20 cellular contexts compared by ENCODE assay signal in the genomic region with DNA sequence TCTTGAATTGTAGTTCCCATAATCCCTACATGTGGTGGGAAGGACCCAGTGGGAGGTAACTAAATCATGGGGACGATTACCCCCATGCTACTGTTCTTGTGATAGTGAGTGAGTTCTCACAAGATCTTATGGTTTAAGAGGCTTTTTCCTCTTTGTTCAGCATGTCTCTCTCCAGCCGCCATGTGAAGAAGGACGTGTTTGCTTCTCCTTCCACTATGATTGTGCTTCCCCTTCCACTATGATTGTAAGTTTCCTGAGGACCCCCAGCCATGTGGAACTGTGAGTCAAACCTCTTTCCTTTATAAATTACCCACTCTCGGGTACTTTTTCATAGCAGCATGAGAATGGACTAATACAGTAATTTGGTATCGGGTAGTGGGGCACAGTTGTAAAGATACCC.
DNase-seq lines count a peak whose midpoint lies in the region; ATAC-seq, FAIRE-seq and TF ChIP-seq lines count a peak whose summit lies in the region.
"Had no signal": no experiment of that assay in that cellular context is flagged by ENCODE, and none has a peak within 500 bp of the region (broad histone marks: within the 10 kb centered on the region; RNA-seq: fewer than 3 reads in every experiment).

No MANE protein-coding gene starts in this region.

- H3K27ac Mint-ChIP-seq in endodermal cell, result no peak overlapping the region
- peak overlapping the region; percentile 34 for H3K27ac Mint-ChIP-seq in stimulated activated naive B cell treated with anti-CD40 and anti-IgM and Interleukin-4, amounts not matched to agents 10 μg/mL and 1 μg/mL and 100 μg/mL, for 72 hours
- H3K27ac Mint-ChIP-seq: B cell; CD4-positive, alpha-beta T cell; CD8-positive, alpha-beta T cell had no signal

- POLR2A ChIA-PET in GM12878 (lab: Charles Lee), result no interaction called here

- H3K4me1 ChIP-seq in GM12878 (ENCODE audit: control insufficient read depth, insufficient read depth, low read length) (no peaks in the 10 kb centered on the region), endodermal cell (ENCODE audit: control insufficient read depth, insufficient read depth, low read length) (no peaks in the 10 kb centered on the region), spleen (peaks cover 0 to 34% (median 6%) of the 10 kb centered on the region in 6 donors)
- H3K4me1 ChIP-seq: BLaER1 treated with 17β-estradiol and CSF1 and Interleukin-3, amounts not matched to agents 10 nM and 100 nM; Caco-2 had no signal

- peaks cover 3% of the 10 kb centered on the region for H3K79me2 ChIP-seq in GM12878 (ENCODE audit: control insufficient read depth, insufficient read depth, low read length)

- TF ChIP-seq CTCF in GM12878 (IDR thresholded peaks at IDR 0.05 in 2 of 3, conservative IDR thresholded peaks at IDR 0.05 in 1 of 3; ENCODE audit: control insufficient read depth in 2 of 3, extremely low read depth in 1 of 3, insufficient read depth in 1 of 3, low read depth in 3 of 3, low read length in 3 of 3), result no peak
- TF ChIP-seq CTCF in endodermal cell (conservative IDR thresholded peaks at IDR 0.05), result no peak
- no peak for TF ChIP-seq CTCF in spleen (IDR thresholded peaks at IDR 0.05 in 8 of 11, conservative IDR thresholded peaks at IDR 0.05 in 3 of 11)

- no peak overlapping the region for H2AFZ ChIP-seq in GM12878 (ENCODE audit: control insufficient read depth, low read depth, low read length)

- TF ChIP-seq EP300 in GM12878 (IDR thresholded peaks at IDR 0.05; ENCODE audit: borderline replicate concordance in 1 of 2, control insufficient read depth in 1 of 2, low read depth in 2 of 2, low read length in 2 of 2), result no peak

- H3K9me3 Mint-ChIP-seq in endodermal cell, result peaks cover 36% of the 10 kb centered on the region
- peaks cover 21 to 23% of the 10 kb centered on the region in 2 donors for H3K9me3 Mint-ChIP-seq in stimulated activated naive B cell treated with anti-CD40 and anti-IgM and Interleukin-4, amounts not matched to agents 10 μg/mL and 1 μg/mL and 100 μg/mL, for 72 hours

- H3K4me1 Mint-ChIP-seq in endodermal cell, result peaks cover 14% of the 10 kb centered on the region
- peaks cover 10 to 19% of the 10 kb centered on the region in 2 donors for H3K4me1 Mint-ChIP-seq in stimulated activated naive B cell treated with anti-CD40 and anti-IgM and Interleukin-4, amounts not matched to agents 10 μg/mL and 1 μg/mL and 100 μg/mL, for 72 hours

- 66% methylated on average over 5 of the region's 5 CpGs for WGBS in GM12878 (ENCODE audit: insufficient coverage, insufficient replicate concordance, low lambda C conversion rate, missing lambda C conversion rate)
- WGBS in endodermal cell (ENCODE audit: insufficient coverage in 1 of 2, insufficient read length in 1 of 2), 2 experiments, result 87 to 92% methylated on average over 3 to 5 of the region's 5 CpGs
- WGBS in spleen, 5 donors, result 88 to 91% (median 89%) methylated on average over 5 of the region's 5 CpGs

- intact Hi-C loops in GM12878 (cut with micrococcal nuclease; ENCODE audit: unreplicated experiment), result no loop called here
- intact Hi-C loops in spleen (cut with DNase I; ENCODE audit: low total_unique reads), result no loop called here

- H3K27me3 Mint-ChIP-seq in endodermal cell (ENCODE audit: insufficient read depth), result no peaks in the 10 kb centered on the region
- H3K27me3 Mint-ChIP-seq in stimulated activated naive B cell treated with anti-CD40 and anti-IgM and Interleukin-4, amounts not matched to agents 10 μg/mL and 1 μg/mL and 100 μg/mL, for 72 hours, result no peaks in the 10 kb centered on the region
- H3K27me3 Mint-ChIP-seq: B cell; CD4-positive, alpha-beta T cell had no signal

- DNase-seq in GM12878 (ENCODE audit: low read depth, low spot score) (no peak), endodermal cell (no peak), spleen (no peak)
- DNase-seq in stimulated activated naive B cell treated with anti-CD40 and anti-IgM and Interleukin-4, amounts not matched to agents 10 μg/mL and 1 μg/mL and 100 μg/mL, for 72 hours, result peak; percentile 2
- DNase-seq: AML-193; Caco-2; Calu3; CD4-positive, alpha-beta T cell; CD8-positive, alpha-beta T cell; DMS79 treated with DMSO at 0.1 percent for 48 hours; GF-D8 had no signal

- no peak for ATAC-seq in GM12878
- ATAC-seq in stimulated activated naive B cell treated with anti-CD40 and anti-IgM and Interleukin-4, amounts not matched to agents 10 μg/mL and 1 μg/mL and 100 μg/mL, for 72 hours (replicated peaks), result peak in 1 of 2 donors; percentile 50
- no peak for ATAC-seq in GM21367 (IDR thresholded peaks at IDR 0.05; ENCODE audit: unreplicated experiment)
- ATAC-seq: A549; CD8-positive, alpha-beta T cell had no signal

- no peak overlapping the region for H3K4me3 ChIP-seq in GM12878
- H3K4me3 ChIP-seq in endodermal cell (ENCODE audit: low read length), result peak overlapping the region; percentile 20
- no peak overlapping the region for H3K4me3 ChIP-seq in spleen
- H3K4me3 ChIP-seq: A549 had no signal

- peaks cover 21% of the 10 kb centered on the region for H3K9me3 ChIP-seq in GM12878 (replicated peaks; ENCODE audit: control insufficient read depth, insufficient read depth, low read length)
- H3K9me3 ChIP-seq in endodermal cell (ENCODE audit: control insufficient read depth, low read length), result peaks cover 48% of the 10 kb centered on the region
- peaks cover 4 to 31% (median 20%) of the 10 kb centered on the region in 8 donors for H3K9me3 ChIP-seq in spleen

- H3K36me3 Mint-ChIP-seq in endodermal cell (ENCODE audit: low read depth), result peaks cover 54% of the 10 kb centered on the region
- H3K36me3 Mint-ChIP-seq in stimulated activated naive B cell treated with anti-CD40 and anti-IgM and Interleukin-4, amounts not matched to agents 10 μg/mL and 1 μg/mL and 100 μg/mL, for 72 hours, result peaks cover 62 to 72% of the 10 kb centered on the region in 2 donors

- in situ Hi-C loops in GM12878 (cut with MboI), result no loop called here

- H4K20me1 ChIP-seq in GM12878 (ENCODE audit: control insufficient read depth, insufficient read depth), result no peaks in the 10 kb centered on the region

- H3K27me3 ChIP-seq in GM12878 (replicated peaks in 1 of 2; ENCODE audit: control insufficient read depth in 2 of 2, insufficient read depth in 2 of 2, low read length in 1 of 2) (no peaks in the 10 kb centered on the region), endodermal cell (ENCODE audit: control insufficient read depth, insufficient read depth, low read length, poor library complexity, severe bottlenecking) (no peaks in the 10 kb centered on the region), spleen (replicated peaks in 1 of 7) (no peaks in the 10 kb centered on the region)
- H3K27me3 ChIP-seq: BLaER1 treated with 17β-estradiol and CSF1 and Interleukin-3, amounts not matched to agents 10 nM and 100 nM had no signal

- H3K27ac ChIP-seq in GM12878 (ENCODE audit: control insufficient read depth, insufficient read depth), result no peak overlapping the region
- no peak overlapping the region for H3K27ac ChIP-seq in endodermal cell (ENCODE audit: low read depth, low read length)
- H3K27ac ChIP-seq in spleen, result no peak overlapping the region
- H3K27ac ChIP-seq: 22Rv1; A549; BLaER1 treated with 17β-estradiol and CSF1 and Interleukin-3, amounts not matched to agents 10 nM and 100 nM; C4-2B had no signal

- RAD21 ChIA-PET in GM12878 (lab: Charles Lee; ENCODE audit: unreplicated experiment), result no interaction called here

- H3K36me3 ChIP-seq in GM12878 (ENCODE audit: control insufficient read depth in 2 of 2, insufficient read depth in 2 of 2, low read length in 1 of 2) (peaks cover 4 to 8% of the 10 kb centered on the region in 2 experiments), endodermal cell (ENCODE audit: control insufficient read depth, insufficient read depth, low read length) (peaks cover 67% of the 10 kb centered on the region), spleen (peaks cover 0 to 60% (median 17%) of the 10 kb centered on the region in 6 donors)

- H3K4me2 ChIP-seq in GM12878 (ENCODE audit: control insufficient read depth, insufficient read depth), result no peak overlapping the region
- H3K4me2 ChIP-seq: A549; BLaER1 treated with 17β-estradiol and CSF1 and Interleukin-3, amounts not matched to agents 10 nM and 100 nM had no signal

- BruUV-seq in GM12878 (replicated peaks; lab: Mats Ljungman, UMichigan), result no TSS peak

- FAIRE-seq in GM12878 (lab: Jason Lieb, UNC), result no peak
- FAIRE-seq: A549, D721Med, GM12892, GM18507 had no signal

- no peak for TF ChIP-seq POLR2A in GM12878 (IDR thresholded peaks at IDR 0.05; ENCODE audit: low read depth, low read length)
- TF ChIP-seq POLR2A in spleen (IDR thresholded peaks at IDR 0.05), result no peak

- SMC1A ChIA-PET in GM12878 (lab: Charles Lee; ENCODE audit: uncharacterized antibody, unreplicated experiment), result interaction anchor here (2.8 kb wide), 1 partner anchor 12 kb away, joined by 13 read pairs; no protein-coding TSS in a partner anchor

- H3K9ac ChIP-seq in GM12878 (ENCODE audit: control insufficient read depth, insufficient read depth, low read length) (no peak overlapping the region), endodermal cell (ENCODE audit: extremely low read depth, low read length, poor library complexity, severe bottlenecking) (no peak overlapping the region)
- H3K9ac ChIP-seq: BLaER1 treated with 17β-estradiol and CSF1 and Interleukin-3, amounts not matched to agents 10 nM and 100 nM had no signal

- CTCF ChIA-PET in GM12878 (lab: Yijun Ruan, JAX), result no interaction called here

- H3K4me3 Mint-ChIP-seq in endodermal cell, result no peak overlapping the region
- no peak overlapping the region for H3K4me3 Mint-ChIP-seq in stimulated activated naive B cell treated with anti-CD40 and anti-IgM and Interleukin-4, amounts not matched to agents 10 μg/mL and 1 μg/mL and 100 μg/mL, for 72 hours
- H3K4me3 Mint-ChIP-seq: B cell; CD4-positive, alpha-beta T cell; CD8-positive, alpha-beta T cell had no signal

- TF ChIP-seq RAD21 in GM12878 (IDR thresholded peaks at IDR 0.05; ENCODE audit: insufficient read depth, low read depth, low read length), result no peak

TF ChIP-seq in GM12878, 131 proteins besides CTCF, POLR2A, EP300 and RAD21:
- TF ChIP-seq CBX5 (IDR thresholded peaks at IDR 0.05; ENCODE audit: low read depth), result 0 out of 2 replicates have a peak, but pooled peaks have one; percentile 61
- no peak for TF ChIP-seq TAF1 (IDR thresholded peaks at IDR 0.05; ENCODE audit: borderline replicate concordance, low read depth, low read length)
- TF ChIP-seq ETV6 (conservative IDR thresholded peaks at IDR 0.05 in 1 of 2, IDR thresholded peaks at IDR 0.05 in 1 of 2; ENCODE audit: borderline replicate concordance in 1 of 2, low read depth in 1 of 2), result peak in 1 of 2 experiments; percentile 79; a peak in 2 of 4 replicates
- TF ChIP-seq NR2C2 (IDR thresholded peaks at IDR 0.05; ENCODE audit: borderline replicate concordance, control insufficient read depth, insufficient read length, low read depth), result no peak
